In genomic region chr19:39445258-39446071, GRCh38 we compare ENCODE assay signal across 8 cellular contexts. TPM values are rescaled to one million over a fixed set of nuclear protein-coding genes. Genes with fewer than 3 reads are reported as not detected.
DNase-seq lines count a peak whose midpoint lies in the region; ATAC-seq and TF ChIP-seq lines count a peak whose summit lies in the region.

TSS of gene SUPT5H (plus strand) at chr19:39445582. CDS start at chr19:39445891, 309 bp downstream.

- peak within 1 kb of the TSS; percentile 99 for H3K27ac Mint-ChIP-seq in nephron progenitor cell
- peak within 1 kb of the TSS; percentile 96 to 100 for H3K27ac Mint-ChIP-seq in stimulated activated naive CD8-positive, alpha-beta T cell treated with anti-CD3 and anti-CD28 coated beads, Interleukin-15, amount 100 ng/mL, for 72 hours

- TF ChIP-seq CTCF in fibroblast of the aortic adventitia (IDR thresholded peaks at IDR 0.05; ENCODE audit: insufficient read depth, low read length), result no peak
- TF ChIP-seq CTCF in nephron progenitor cell (IDR thresholded peaks at IDR 0.05), result no peak

- H3K4me3 ChIP-seq in H7 (ENCODE audit: insufficient read depth, low read depth, low read length) (peak within 1 kb of the TSS; percentile 78), fibroblast of the aortic adventitia (ENCODE audit: low read depth, low read length) (peak within 1 kb of the TSS; percentile 100)

- peak; percentile 95 for ATAC-seq in stimulated activated naive CD8-positive, alpha-beta T cell treated with anti-CD3 and anti-CD28 coated beads, Interleukin-15, amount 100 ng/mL, for 72 hours

- H3K27me3 ChIP-seq in H7 (ENCODE audit: control insufficient read depth, insufficient read depth, low read length), result no peaks in the 10 kb centered on the region

- H3K36me3 ChIP-seq in H7 (replicated peaks; ENCODE audit: control insufficient read depth, insufficient read depth, low read length), result peaks cover 6% of the 10 kb centered on the region

- peaks cover 29% of the 10 kb centered on the region for H3K36me3 Mint-ChIP-seq in nephron progenitor cell (ENCODE audit: low read depth)

- H3K9me3 Mint-ChIP-seq in nephron progenitor cell, result no peaks in the 10 kb centered on the region
- no peaks in the 10 kb centered on the region for H3K9me3 Mint-ChIP-seq in stimulated activated naive CD8-positive, alpha-beta T cell treated with anti-CD3 and anti-CD28 coated beads, Interleukin-15, amount 100 ng/mL, for 72 hours

- DNase-seq in EL (peak; percentile 97), H7 (peak; percentile 98), M059J (ENCODE audit: low read depth) (peak; percentile 98), SHP77 (lab: John Stamatoyannopoulos, UW) (peak; percentile 99 to 100), fibroblast of the aortic adventitia (ENCODE audit: low read depth) (peak; percentile 98), nephron progenitor cell (peak; percentile 93)
- DNase-seq in activated effector memory CD4-positive, alpha-beta T cell treated with Interleukin-2 at 50 U/mL for 16 hours, result peak; percentile 94
- DNase-seq in stimulated activated naive CD8-positive, alpha-beta T cell treated with anti-CD3 and anti-CD28 coated beads, Interleukin-15, amount 100 ng/mL, for 72 hours, result peak; percentile 97 to 99

- peaks cover 5% of the 10 kb centered on the region for H3K27me3 Mint-ChIP-seq in nephron progenitor cell (ENCODE audit: low read depth, poor library complexity)
- no peaks in the 10 kb centered on the region for H3K27me3 Mint-ChIP-seq in stimulated activated naive CD8-positive, alpha-beta T cell treated with anti-CD3 and anti-CD28 coated beads, Interleukin-15, amount 100 ng/mL, for 72 hours

- H3K4me3 Mint-ChIP-seq in nephron progenitor cell, result peak within 1 kb of the TSS; percentile 95
- peak within 1 kb of the TSS; percentile 93 to 99 for H3K4me3 Mint-ChIP-seq in stimulated activated naive CD8-positive, alpha-beta T cell treated with anti-CD3 and anti-CD28 coated beads, Interleukin-15, amount 100 ng/mL, for 72 hours

- peaks cover 46% of the 10 kb centered on the region for H3K4me1 Mint-ChIP-seq in nephron progenitor cell
- peaks cover 58% of the 10 kb centered on the region for H3K4me1 Mint-ChIP-seq in stimulated activated naive CD8-positive, alpha-beta T cell treated with anti-CD3 and anti-CD28 coated beads, Interleukin-15, amount 100 ng/mL, for 72 hours

RNA-seq across cellular contexts. Expression of gene SUPT5H, which starts in this region (rescaled TPM):
- 82.1 and 86.8 TPM in 2 replicates for total RNA-seq in H7 (2014; rRNA removed; shearing (Covaris generic))
- 68.4 and 97.7 TPM in 2 replicates for total RNA-seq in M059J (2014; rRNA removed; shearing (Covaris generic))
- 88.2 and 299 TPM in 2 replicates for total RNA-seq in fibroblast of the aortic adventitia (ENCODE audit: low replicate concordance)

Comparison
In these comparisons a context has a peak if more than half of its experiments do, and no peak if none do; other contexts are left out.
1. Peak in every context shown above with its lines: DNase-seq, ATAC-seq and H3K4me3 ChIP-seq.